In genomic region chr6:34934516-34934915, GRCh38 we compare ENCODE assay signal across 1 cellular context.
TF ChIP-seq lines count a peak whose summit lies in the region.

No MANE protein-coding gene starts in this region.

TF ChIP-seq in HEK293, 187 proteins besides CTCF, POLR2A, EP300 and RAD21 (continued from another document):
- peak; percentile 20; the same call in 1 of the 2 replicates for TF ChIP-seq PRDM6 (tag by site-specific recombination; IDR thresholded peaks at IDR 0.05)
- 0 out of 2 replicates have a peak, but pooled peaks have one; percentile 12 for TF ChIP-seq ZFHX2 (tag by site-specific recombination; conservative IDR thresholded peaks at IDR 0.05)
